ENCODE assay signal across 12 cellular contexts in genomic region chr2:192146069-192147006, GRCh38. TPM values are rescaled to one million over a fixed set of nuclear protein-coding genes. Genes with fewer than 3 reads are reported as not detected.
A peak's percentile ranks its signal among the peaks of the same experiment; 100 is the strongest.
DNase-seq lines count a peak whose midpoint lies in the region; ATAC-seq and TF ChIP-seq lines count a peak whose summit lies in the region.
"Had no signal": no experiment of that assay in that cellular context is flagged by ENCODE, and none has a peak within 500 bp of the region (broad histone marks: within the 10 kb centered on the region; RNA-seq: fewer than 3 reads in every experiment).

No MANE protein-coding gene starts in this region.

- TF ChIP-seq CTCF in choroid plexus epithelial cell (conservative IDR thresholded peaks at IDR 0.05; ENCODE audit: low read depth, low read length) = no peak

- no peak for ATAC-seq in HG03039 (IDR thresholded peaks at IDR 0.05; ENCODE audit: unreplicated experiment)
- ATAC-seq in left lobe of liver = no peak

- DNase-seq in CD1c-positive myeloid dendritic cell (ENCODE audit: extremely low spot score) (peak; percentile 25), M059J (ENCODE audit: low read depth) (peak; percentile 76), choroid plexus epithelial cell (ENCODE audit: low read depth) (peak; percentile 75), lung microvascular endothelial cell (ENCODE audit: low read depth in 2 of 2) (peak; percentile 49 to 61), islet precursor cell (no peak), left lobe of liver (ENCODE audit: low spot score) (no peak), SW480 (ENCODE audit: low spot score) (no peak)
- DNase-seq: activated CD4-positive, alpha-beta memory T cell treated with anti-CD3 and anti-CD28 coated beads for 36 hours; Caco-2; kidney; occipital lobe had no signal

- H3K4me3 ChIP-seq in choroid plexus epithelial cell (ENCODE audit: low read depth, low read length) = no peak overlapping the region

RNA-seq across cellular contexts. Expression of gene TMEFF2, which starts 48.4 kb away (rescaled TPM):
- total RNA-seq in M059J (2014; rRNA removed; shearing (Covaris generic)) = 0.12 and 0.34 TPM in 2 replicates
- total RNA-seq in lung microvascular endothelial cell (not detected in 2 replicates), left lobe of liver (not detected)
- total RNA-seq: activated CD4-positive, alpha-beta memory T cell treated with anti-CD3 and anti-CD28 coated beads for 36 hours; Caco-2; kidney had no signal

Comparison
In these comparisons a context has a peak if more than half of its experiments do, and no peak if none do; other contexts are left out.
1. DNase-seq: peak in CD1c-positive myeloid dendritic cell (single experiment), M059J (single experiment), choroid plexus epithelial cell (single experiment) and lung microvascular endothelial cell (2 of 2); none in islet precursor cell (single experiment), left lobe of liver (single experiment) and SW480 (single experiment).